In genomic region chr6:134065706-134066105, GRCh38 we compare ENCODE assay signal across 10 cellular contexts. TPM values are rescaled to one million over a fixed set of nuclear protein-coding genes. Genes with fewer than 3 reads are reported as not detected.
A peak's percentile ranks its signal among the peaks of the same experiment; 100 is the strongest.
DNase-seq lines count a peak whose midpoint lies in the region; ATAC-seq, FAIRE-seq and TF ChIP-seq lines count a peak whose summit lies in the region.
"Had no signal": no experiment of that assay in that cellular context is flagged by ENCODE, and none has a peak within 500 bp of the region (broad histone marks: within the 10 kb centered on the region; RNA-seq: fewer than 3 reads in every experiment).

No MANE protein-coding gene starts in this region.

- in situ Hi-C loops in IMR-90 (cut with MboI; ENCODE audit: low sequenced_read_pairs): loop anchor here (10.0 kb wide), 1 partner anchor 121 kb away; no protein-coding TSS in a partner anchor

- no peak overlapping the region for H2BK5ac ChIP-seq in IMR-90 (ENCODE audit: low read depth, low read length, poor library complexity, severe bottlenecking)
- no peak overlapping the region for H2BK5ac ChIP-seq in neuronal stem cell (ENCODE audit: low read length)

- no peak overlapping the region for H2AK9ac ChIP-seq in IMR-90 (replicated peaks; ENCODE audit: low read depth, low read length, poor library complexity)

- dilution Hi-C loops in IMR-90 (cut with HindIII; ENCODE audit: low sequenced_read_pairs, unreplicated experiment): no loop called here

- no peaks in the 10 kb centered on the region for H3K79me2 ChIP-seq in astrocyte (ENCODE audit: insufficient read depth, low read length)

- BruUV-seq in IMR-90 (replicated peaks; lab: Mats Ljungman, UMichigan): no TSS peak

- H4K91ac ChIP-seq in IMR-90 (ENCODE audit: insufficient read depth, low read depth, low read length) (no peak overlapping the region), neuronal stem cell (ENCODE audit: low read depth, low read length, poor library complexity) (no peak overlapping the region)

- TF ChIP-seq POLR2A in IMR-90 (IDR thresholded peaks at IDR 0.05; ENCODE audit: low read depth, low read length): no peak

- H2BK15ac ChIP-seq in IMR-90 (ENCODE audit: low read depth, low read length): no peak overlapping the region
- H2BK15ac ChIP-seq in neuronal stem cell (ENCODE audit: low read length): no peak overlapping the region

- no peaks in the 10 kb centered on the region for H3K36me3 Mint-ChIP-seq in astrocyte (ENCODE audit: low read depth, unreplicated experiment)

- H3K56ac ChIP-seq in IMR-90 (ENCODE audit: extremely low read depth, insufficient read depth, low read length): no peak overlapping the region

- H3K4me1 Mint-ChIP-seq in astrocyte (ENCODE audit: low read depth, unreplicated experiment): peaks cover 13% of the 10 kb centered on the region

- WGBS in IMR-90 (ENCODE audit: extremely low coverage in 2 of 2, insufficient read length in 1 of 2), 2 experiments: no CpG with 5 or more reads among the region's 2 CpGs
- no CpG with 5 or more reads among the region's 2 CpGs for WGBS in neuronal stem cell (ENCODE audit: extremely low coverage in 2 of 2, insufficient read length in 2 of 2, insufficient replicate concordance in 1 of 2), 2 donors

- no peaks in the 10 kb centered on the region for H3K27me3 Mint-ChIP-seq in astrocyte (ENCODE audit: low read depth, unreplicated experiment)

- FAIRE-seq in astrocyte (lab: Jason Lieb, UNC): no peak
- FAIRE-seq: A204.1 had no signal

- no peak for TF ChIP-seq RAD21 in IMR-90 (IDR thresholded peaks at IDR 0.05; ENCODE audit: low read length)

- no peak overlapping the region for H4K8ac ChIP-seq in IMR-90 (ENCODE audit: low read depth in 2 of 2, low read length in 2 of 2)
- no peak overlapping the region for H4K8ac ChIP-seq in neuronal stem cell (ENCODE audit: low read depth, low read length)

- no peaks in the 10 kb centered on the region for H3K79me1 ChIP-seq in IMR-90 (ENCODE audit: low read depth in 1 of 2, low read length in 2 of 2)
- no peaks in the 10 kb centered on the region for H3K79me1 ChIP-seq in neuronal stem cell (ENCODE audit: low read depth, low read length)

- H3K23ac ChIP-seq in IMR-90 (ENCODE audit: low read depth, low read length) (no peak overlapping the region), neuronal stem cell (ENCODE audit: low read depth, low read length, poor library complexity) (no peak overlapping the region)

- no peak overlapping the region for H2BK120ac ChIP-seq in IMR-90 (ENCODE audit: low read depth, low read length)
- no peak overlapping the region for H2BK120ac ChIP-seq in neuronal stem cell (ENCODE audit: low read depth, low read length)

- peak; percentile 56 for DNase-seq in DMS 273 (lab: John Stamatoyannopoulos, UW; ENCODE audit: unreplicated experiment)
- no peak for DNase-seq in DMS 273 treated with DMSO at 0.1 percent for 48 hours (lab: John Stamatoyannopoulos, UW)
- DNase-seq in IMR-90: peak; percentile 32
- no peak for DNase-seq in astrocyte (ENCODE audit: low read depth)
- DNase-seq in neuronal stem cell (ENCODE audit: low spot score): no peak
- DNase-seq in NCI-H2029 (lab: John Stamatoyannopoulos, UW): no peak

- ATAC-seq in IMR-90 (ENCODE audit: low read depth) (no peak), HG02840 (IDR thresholded peaks at IDR 0.05; ENCODE audit: low FRiP score, unreplicated experiment) (no peak)
- ATAC-seq in activated CD4-positive, CD25-positive, alpha-beta regulatory T cell treated with anti-CD3 and anti-CD28 coated beads, Interleukin-2, amount 50 U/mL, for 24 hours: no peak

- H3K9me3 Mint-ChIP-seq in astrocyte (ENCODE audit: unreplicated experiment): peaks cover 2% of the 10 kb centered on the region

- intact Hi-C loops in IMR-90 (cut with micrococcal nuclease): no loop called here

- H2AFZ ChIP-seq in IMR-90 (replicated peaks; ENCODE audit: low read length, poor library complexity): no peak overlapping the region
- H2AFZ ChIP-seq in astrocyte (ENCODE audit: low read depth, low read length): no peak overlapping the region
- peak overlapping the region; percentile 9 for H2AFZ ChIP-seq in neuronal stem cell (ENCODE audit: low read length)

- CTCF ChIA-PET in IMR-90 (lab: Yijun Ruan, JAX): interaction anchor here (1.0 kb wide), 1 partner anchor 93 kb away, joined by 5 read pairs; no protein-coding TSS in a partner anchor

- no peak overlapping the region for H2BK20ac ChIP-seq in IMR-90 (ENCODE audit: low read depth, low read length)

- H4K20me1 ChIP-seq in IMR-90 (ENCODE audit: insufficient read depth, low read length): no peaks in the 10 kb centered on the region
- H4K20me1 ChIP-seq in astrocyte (ENCODE audit: insufficient read depth, low read length): no peaks in the 10 kb centered on the region

- H3K4me1 ChIP-seq in IMR-90 (ENCODE audit: control insufficient read depth, insufficient read depth, low read length) (peaks cover 6% of the 10 kb centered on the region), astrocyte (ENCODE audit: insufficient read depth, low read length) (peaks cover 4% of the 10 kb centered on the region), neuronal stem cell (ENCODE audit: control insufficient read depth in 2 of 2, insufficient read depth in 1 of 2, low read depth in 1 of 2, low read length in 2 of 2) (peaks cover 5 to 11% of the 10 kb centered on the region in 2 donors)

- no peak overlapping the region for H3K27ac Mint-ChIP-seq in astrocyte (ENCODE audit: unreplicated experiment)

- TF ChIP-seq CTCF in IMR-90 (conservative IDR thresholded peaks at IDR 0.05; ENCODE audit: low read depth, low read length): peak; percentile 42
- TF ChIP-seq CTCF in astrocyte (IDR thresholded peaks at IDR 0.05; ENCODE audit: insufficient read depth, low read depth, low read length): peak; percentile 39

- H3K27me3 ChIP-seq in IMR-90 (ENCODE audit: control insufficient read depth, insufficient read depth, low read length) (no peaks in the 10 kb centered on the region), astrocyte (ENCODE audit: insufficient read depth, low read length) (no peaks in the 10 kb centered on the region), neuronal stem cell (ENCODE audit: control insufficient read depth in 3 of 3, insufficient read depth in 3 of 3, low read depth in 1 of 3, low read length in 3 of 3) (no peaks in the 10 kb centered on the region)
- H3K27me3 ChIP-seq: suprapubic skin had no signal

- H3K27ac ChIP-seq in IMR-90 (ENCODE audit: insufficient read depth, low read length) (no peak overlapping the region), astrocyte (ENCODE audit: low read depth, low read length) (no peak overlapping the region), neuronal stem cell (replicated peaks; ENCODE audit: low read length) (no peak overlapping the region)
- H3K27ac ChIP-seq: suprapubic skin had no signal

- POLR2A ChIA-PET in IMR-90 (lab: Charles Lee; ENCODE audit: unreplicated experiment): no interaction called here

- H3K9ac ChIP-seq in IMR-90 (ENCODE audit: low read depth, low read length): no peak overlapping the region
- H3K9ac ChIP-seq in astrocyte (ENCODE audit: low read length): no peak overlapping the region
- H3K9ac ChIP-seq in neuronal stem cell (ENCODE audit: low read depth, low read length, poor library complexity): no peak overlapping the region

- no peak overlapping the region for H4K5ac ChIP-seq in IMR-90 (ENCODE audit: low read depth, low read length)

- H3K18ac ChIP-seq in IMR-90 (ENCODE audit: low read depth, low read length) (no peak overlapping the region), neuronal stem cell (ENCODE audit: low read length) (no peak overlapping the region)

- no peak overlapping the region for H3K4ac ChIP-seq in IMR-90 (ENCODE audit: low read depth, low read length)
- no peak overlapping the region for H3K4ac ChIP-seq in neuronal stem cell (ENCODE audit: low read length)

- H3K36me3 ChIP-seq in IMR-90 (ENCODE audit: control insufficient read depth, insufficient read depth, low read length) (no peaks in the 10 kb centered on the region), astrocyte (ENCODE audit: insufficient read depth, low read length) (no peaks in the 10 kb centered on the region), neuronal stem cell (replicated peaks in 1 of 2; ENCODE audit: control insufficient read depth in 2 of 2, insufficient read depth in 2 of 2, low read length in 2 of 2) (no peaks in the 10 kb centered on the region)
- H3K36me3 ChIP-seq: suprapubic skin had no signal

- no peak overlapping the region for H2AK5ac ChIP-seq in IMR-90 (ENCODE audit: low read depth, low read length)
- no peak overlapping the region for H2AK5ac ChIP-seq in neuronal stem cell (ENCODE audit: low read depth, low read length)

- no peaks in the 10 kb centered on the region for H3K9me3 ChIP-seq in IMR-90 (ENCODE audit: control insufficient read depth, insufficient read depth, low read length)
- H3K9me3 ChIP-seq in astrocyte (ENCODE audit: insufficient read depth, low read depth, low read length): no peaks in the 10 kb centered on the region
- H3K9me3 ChIP-seq in neuronal stem cell (replicated peaks in 1 of 2; ENCODE audit: control insufficient read depth in 2 of 2, insufficient read depth in 1 of 2, low read depth in 1 of 2, low read length in 2 of 2): no peaks in the 10 kb centered on the region
- H3K9me3 ChIP-seq: suprapubic skin had no signal

- no peak overlapping the region for H3K4me3 Mint-ChIP-seq in astrocyte (ENCODE audit: unreplicated experiment)

- no peak overlapping the region for H3K4me2 ChIP-seq in IMR-90 (ENCODE audit: low read depth, low read length)
- no peak overlapping the region for H3K4me2 ChIP-seq in astrocyte (ENCODE audit: low read length)
- no peak overlapping the region for H3K4me2 ChIP-seq in neuronal stem cell (ENCODE audit: insufficient read depth, low read length, poor library complexity, severe bottlenecking)

- no peak overlapping the region for H2BK12ac ChIP-seq in neuronal stem cell (ENCODE audit: low read length)

- H3K14ac ChIP-seq in IMR-90 (replicated peaks; ENCODE audit: low read depth, low read length) (no peak overlapping the region), neuronal stem cell (ENCODE audit: low read length) (no peak overlapping the region)

- H3K4me3 ChIP-seq in IMR-90 (ENCODE audit: insufficient read depth, low read depth, low read length) (no peak overlapping the region), astrocyte (ENCODE audit: insufficient read depth, low read depth, low read length) (no peak overlapping the region), neuronal stem cell (ENCODE audit: low read length in 2 of 2) (no peak overlapping the region)
- H3K4me3 ChIP-seq: suprapubic skin had no signal

- H3K9me1 ChIP-seq in IMR-90 (ENCODE audit: insufficient read depth, low read length): peaks cover 6% of the 10 kb centered on the region

TF ChIP-seq in IMR-90, 13 proteins besides CTCF, POLR2A, EP300 and RAD21 (continues in another document):
- no peak for TF ChIP-seq SMC3 (IDR thresholded peaks at IDR 0.05; ENCODE audit: low read depth, low read length)

RNA-seq across cellular contexts. Expression of gene SLC2A12, which starts 13.3 kb away (rescaled TPM):
- total RNA-seq in IMR-90 (2012; rRNA removed) (11.5 and 12.5 TPM in 2 replicates), astrocyte (5.5 and 9.5 TPM in 2 replicates)
- 4.8 and 5.8 TPM in 2 replicates for polyA plus RNA-seq in IMR-90 (2012; rRNA removed)
- 1.6 and 2.4 TPM in 2 replicates for polyA plus RNA-seq in IMR-90 (2012; cell fraction: cytosol; rRNA removed)
- 0.59 and 3.6 TPM in 2 replicates for polyA plus RNA-seq in IMR-90 (2012; cell fraction: nucleus; rRNA removed; ENCODE audit: low replicate concordance)
- polyA plus RNA-seq in neuronal stem cell (2013, experiment 1 of 2): 18.1 TPM
- 19.1 TPM for polyA plus RNA-seq in neuronal stem cell (2013, experiment 2 of 2)

Comparison
In these comparisons a context has a peak if more than half of its experiments do, and no peak if none do; other contexts are left out.
1. DNase-seq: peak in DMS 273 (single experiment) and IMR-90 (single experiment); none in DMS 273 treated with DMSO at 0.1 percent for 48 hours (single experiment), astrocyte (single experiment), neuronal stem cell (single experiment) and NCI-H2029 (single experiment).